In genomic region chr1:221574529-221574928, GRCh38 we compare ENCODE assay signal across 20 cellular contexts.
DNase-seq lines count a peak whose midpoint lies in the region; TF ChIP-seq lines count a peak whose summit lies in the region.
"Had no signal": no experiment of that assay in that cellular context is flagged by ENCODE, and none has a peak within 500 bp of the region (broad histone marks: within the 10 kb centered on the region; RNA-seq: fewer than 3 reads in every experiment).

No MANE protein-coding gene starts in this region.

- H3K4ac ChIP-seq in mesenchymal stem cell (ENCODE audit: low read depth in 1 of 2, low read length in 2 of 2): no peak overlapping the region

- peaks cover 2% of the 10 kb centered on the region for H3K4me1 ChIP-seq in mesenchymal stem cell (ENCODE audit: control insufficient read depth, insufficient read depth, low read depth, low read length)
- H3K4me1 ChIP-seq in HAP-1: no peaks in the 10 kb centered on the region

- no peak overlapping the region for H3K9ac ChIP-seq in mesenchymal stem cell (ENCODE audit: low read length)

- 0% methylated on average over 1 of the region's 2 CpGs for WGBS in mesenchymal stem cell

- no peak overlapping the region for H3K23ac ChIP-seq in mesenchymal stem cell (ENCODE audit: low read length in 2 of 2)

- H2BK15ac ChIP-seq in mesenchymal stem cell (ENCODE audit: low read depth, poor library complexity, severe bottlenecking): no peak overlapping the region

- H2AK5ac ChIP-seq in mesenchymal stem cell (ENCODE audit: low read length, severe bottlenecking): no peak overlapping the region

- no peak overlapping the region for H2AFZ ChIP-seq in mesenchymal stem cell (ENCODE audit: low read depth, low read length)

- no peaks in the 10 kb centered on the region for H3K79me1 ChIP-seq in mesenchymal stem cell (replicated peaks; ENCODE audit: low read length, poor library complexity, severe bottlenecking)

- H2BK5ac ChIP-seq in mesenchymal stem cell (ENCODE audit: low read depth, low read length, poor library complexity, severe bottlenecking): no peak overlapping the region

- no peak overlapping the region for H4K8ac ChIP-seq in mesenchymal stem cell (ENCODE audit: low read length)

- DNase-seq in EH (ENCODE audit: low read depth): peak; percentile 39
- DNase-seq in NCI-H226: peak; percentile 7
- DNase-seq in choroid plexus epithelial cell (ENCODE audit: low read depth): peak; percentile 24
- DNase-seq in mesenchymal stem cell: peak; percentile 43
- no peak for DNase-seq in activated CD8-positive, alpha-beta memory T cell treated with anti-CD3 and anti-CD28 coated beads for 24 hours
- DNase-seq in medulla oblongata (ENCODE audit: extremely low spot score): no peak
- DNase-seq in NCI-H1930 (lab: John Stamatoyannopoulos, UW): no peak
- no peak for DNase-seq in HAP-1 (ENCODE audit: low spot score in 2 of 2)
- DNase-seq: ACHN, DMS 273 treated with DMSO at 0.1 percent for 48 hours, DND-41, H9, NCI-H1105 treated with DMSO at 0.1 percent for 48 hours, NCI-H1694, NCI-H510A treated with DMSO at 0.1 percent for 48 hours, NCI-H774, SIG-M5 had no signal

- no peak overlapping the region for H2BK120ac ChIP-seq in mesenchymal stem cell (ENCODE audit: low read depth, low read length)

- H3K4me3 ChIP-seq in choroid plexus epithelial cell (ENCODE audit: low read depth, low read length) (no peak overlapping the region), mesenchymal stem cell (ENCODE audit: insufficient read depth in 1 of 2, low read depth in 1 of 2, low read length in 2 of 2) (no peak overlapping the region), HAP-1 (no peak overlapping the region)
- H3K4me3 ChIP-seq: GM12878, K562 had no signal

- H3K27ac ChIP-seq in mesenchymal stem cell (ENCODE audit: low read length, poor library complexity, severe bottlenecking): no peak overlapping the region
- H3K27ac ChIP-seq: RWPE1 had no signal

- H4K91ac ChIP-seq in mesenchymal stem cell (ENCODE audit: low read length): no peak overlapping the region

- no peak overlapping the region for H3K14ac ChIP-seq in mesenchymal stem cell (ENCODE audit: low read length in 2 of 2)

- H2BK12ac ChIP-seq in mesenchymal stem cell (ENCODE audit: low read length in 2 of 2): no peak overlapping the region

- no peak for TF ChIP-seq CTCF in choroid plexus epithelial cell (conservative IDR thresholded peaks at IDR 0.05; ENCODE audit: low read depth, low read length)

- H3K18ac ChIP-seq in mesenchymal stem cell (ENCODE audit: low read depth in 1 of 2, low read length in 2 of 2): no peak overlapping the region

- H3K36me3 ChIP-seq in mesenchymal stem cell (ENCODE audit: control insufficient read depth in 1 of 2, insufficient read depth in 2 of 2, low read depth in 1 of 2, low read length in 2 of 2) (no peaks in the 10 kb centered on the region), HAP-1 (replicated peaks) (no peaks in the 10 kb centered on the region)

- no peak overlapping the region for H3K4me2 ChIP-seq in mesenchymal stem cell (ENCODE audit: low read length, poor library complexity, severe bottlenecking)

- in situ Hi-C loops in HAP-1 (cut with MboI; ENCODE audit: low sequenced_read_pairs): no loop called here

- H3K27me3 ChIP-seq in mesenchymal stem cell (ENCODE audit: control insufficient read depth in 1 of 2, insufficient read depth in 1 of 2, low read length in 2 of 2) (no peaks in the 10 kb centered on the region), HAP-1 (ENCODE audit: low read depth) (no peaks in the 10 kb centered on the region)

- H3K9me3 ChIP-seq in mesenchymal stem cell (ENCODE audit: control insufficient read depth, low read length) (no peaks in the 10 kb centered on the region), HAP-1 (no peaks in the 10 kb centered on the region)

Comparison
In these comparisons a context has a peak if more than half of its experiments do, and no peak if none do; other contexts are left out.
1. DNase-seq: peak in EH (single experiment), NCI-H226 (single experiment), choroid plexus epithelial cell (single experiment) and mesenchymal stem cell (single experiment); none in activated CD8-positive, alpha-beta memory T cell treated with anti-CD3 and anti-CD28 coated beads for 24 hours (single experiment), medulla oblongata (single experiment), NCI-H1930 (0 of 2) and HAP-1 (0 of 2).